8 cellular contexts compared by ENCODE assay signal in the genomic region with DNA sequence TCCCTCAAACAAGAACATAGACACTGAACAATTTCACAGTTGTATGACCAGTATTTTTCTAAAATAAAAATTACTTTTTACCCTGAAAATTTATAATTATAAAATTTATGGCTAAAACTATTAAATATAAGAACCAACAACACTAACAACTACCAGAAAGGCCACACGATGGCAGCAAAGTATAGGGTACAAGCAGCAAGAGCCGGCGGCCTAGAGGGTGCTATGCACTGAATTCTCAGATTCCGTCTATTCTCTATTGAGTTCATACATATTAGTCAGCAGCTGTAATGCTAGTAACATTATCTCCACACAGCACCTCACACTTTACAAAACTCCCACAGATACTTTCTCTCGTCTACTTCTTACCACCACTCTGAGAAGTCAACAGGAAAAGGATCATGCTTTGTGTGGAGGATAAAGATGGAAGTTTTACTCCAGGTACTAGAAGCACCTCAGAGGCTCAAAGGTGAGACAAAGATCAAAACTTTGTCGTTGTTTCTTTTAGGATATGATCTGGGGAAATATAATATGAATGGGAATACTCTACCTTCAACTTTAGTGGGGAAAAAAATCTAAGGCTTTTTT.
DNase-seq lines count a peak whose midpoint lies in the region; ATAC-seq, FAIRE-seq and TF ChIP-seq lines count a peak whose summit lies in the region.

No MANE protein-coding gene starts in this region.

- intact Hi-C loops in activated CD4-positive, alpha-beta memory T cell treated with anti-CD3 and anti-CD28 coated beads for 36 hours (cut with micrococcal nuclease) = loop anchor here (1.0 to 5.0 kb wide), 5 partner anchors 99 to 1006 kb away; no protein-coding TSS in a partner anchor

- no peak overlapping the region for H3K4me3 ChIP-seq in H1 (ENCODE audit: extremely low read depth in 1 of 4, insufficient read depth in 2 of 4, low read depth in 3 of 4, low read length in 4 of 4)

- no peak overlapping the region for H3K18ac ChIP-seq in H1 (ENCODE audit: extremely low read depth, low read length)

- H3K79me2 ChIP-seq in H1 (ENCODE audit: control insufficient read depth in 1 of 2, insufficient read depth in 2 of 2, low read length in 2 of 2) = no peaks in the 10 kb centered on the region

- no peaks in the 10 kb centered on the region for H3K27me3 ChIP-seq in H1 (replicated peaks in 1 of 4; ENCODE audit: control insufficient read depth in 3 of 4, extremely low read depth in 1 of 4, insufficient read depth in 3 of 4, low read length in 3 of 4)

- no peak overlapping the region for H3K9ac ChIP-seq in H1 (replicated peaks in 1 of 4; ENCODE audit: extremely low read depth in 1 of 4, low read depth in 3 of 4, low read length in 3 of 4)

- H3K36me3 ChIP-seq in H1 (ENCODE audit: control insufficient read depth in 2 of 4, insufficient read depth in 4 of 4, low read length in 3 of 4) = no peaks in the 10 kb centered on the region

- no peak overlapping the region for H3K27ac ChIP-seq in H1 (ENCODE audit: low read depth, low read length)

- no peak overlapping the region for H3K4ac ChIP-seq in H1 (replicated peaks; ENCODE audit: insufficient read length, low read depth, low read length)

- H2BK120ac ChIP-seq in H1 (replicated peaks; ENCODE audit: low read depth, low read length) = no peak overlapping the region

- no peak for TF ChIP-seq POLR2A in H1 (IDR thresholded peaks at IDR 0.05; ENCODE audit: control extremely low read depth in 1 of 2, low read depth in 2 of 2, low read length in 2 of 2)

- POLR2A ChIA-PET in activated CD4-positive, alpha-beta memory T cell treated with anti-CD3 and anti-CD28 coated beads for 36 hours (lab: Charles Lee) = no interaction called here
- POLR2A ChIA-PET in H1 (lab: Charles Lee; ENCODE audit: partially characterized antibody) = no interaction called here

- no peaks in the 10 kb centered on the region for H3K9me3 ChIP-seq in H1 (ENCODE audit: insufficient read depth in 2 of 2, low read depth in 1 of 2, low read length in 1 of 2)

- no peak overlapping the region for H4K91ac ChIP-seq in H1 (replicated peaks; ENCODE audit: insufficient read length, low read length)

- TF ChIP-seq CTCF in H1 (IDR thresholded peaks at IDR 0.05; ENCODE audit: control extremely low read depth in 1 of 3, insufficient read depth in 1 of 3, low read depth in 1 of 3, low read length in 3 of 3) = peak; percentile 27 to 91 (median 56)
- TF ChIP-seq CTCF in mesothelial cell of epicardium (IDR thresholded peaks at IDR 0.05; ENCODE audit: unreplicated experiment) = peak; percentile 73

- no peaks in the 10 kb centered on the region for H3K4me1 ChIP-seq in H1 (replicated peaks in 1 of 4; ENCODE audit: control insufficient read depth in 3 of 4, insufficient read depth in 4 of 4, low read length in 3 of 4)

- H3K36me3 Mint-ChIP-seq in activated CD4-positive, alpha-beta memory T cell treated with anti-CD3 and anti-CD28 coated beads for 36 hours = no peaks in the 10 kb centered on the region
- H3K36me3 Mint-ChIP-seq in mesothelial cell of epicardium = no peaks in the 10 kb centered on the region

- no peaks in the 10 kb centered on the region for H3K9me3 Mint-ChIP-seq in activated CD4-positive, alpha-beta memory T cell treated with anti-CD3 and anti-CD28 coated beads for 36 hours
- no peaks in the 10 kb centered on the region for H3K9me3 Mint-ChIP-seq in mesothelial cell of epicardium

- H3K4me2 ChIP-seq in H1 (ENCODE audit: insufficient read depth in 1 of 2, low read depth in 2 of 2, low read length in 2 of 2) = no peak overlapping the region

- no peak for TF ChIP-seq EP300 in H1 (IDR thresholded peaks at IDR 0.05; ENCODE audit: borderline replicate concordance in 1 of 2, low read depth in 2 of 2, low read length in 2 of 2)

- H3K79me1 ChIP-seq in H1 (ENCODE audit: low read depth, low read length) = no peaks in the 10 kb centered on the region

- H2AFZ ChIP-seq in H1 (ENCODE audit: low read length) = 0 out of 2 replicates have a peak overlapping the region, but pooled peaks have one; percentile 12

- peak; percentile 97 for TF ChIP-seq RAD21 in H1 (IDR thresholded peaks at IDR 0.05 in 1 of 2, conservative IDR thresholded peaks at IDR 0.05 in 1 of 2; ENCODE audit: low read depth in 2 of 2, low read length in 2 of 2)

- 30% methylated on average over 6 of the region's 6 CpGs; no CpG with 5 or more reads in 1 of the 2 experiments for WGBS in H1 (ENCODE audit: extremely low coverage in 1 of 2, insufficient coverage in 1 of 2, insufficient read length in 1 of 2, insufficient replicate concordance in 2 of 2, low coverage in 1 of 2, low lambda C conversion rate in 2 of 2, missing lambda C conversion rate in 1 of 2), 2 experiments

- CTCF ChIA-PET in activated CD4-positive, alpha-beta memory T cell treated with anti-CD3 and anti-CD28 coated beads for 36 hours (lab: Charles Lee) = interaction anchor here (0.6 to 2.2 kb wide), 6 partner anchors 15 to 1010 kb away, joined by 3 to 19 read pairs (median 3); no protein-coding TSS in a partner anchor
- CTCF ChIA-PET in H1 (lab: Charles Lee; ENCODE audit: partially characterized antibody) = interaction anchor here (0.6 to 7.8 kb wide), 31 partner anchors 9 to 1006 kb away, joined by 3 to 77 read pairs (median 4); no protein-coding TSS in a partner anchor

- no peak overlapping the region for H2BK5ac ChIP-seq in H1 (ENCODE audit: low read depth, low read length)

- no peak overlapping the region for H3K14ac ChIP-seq in H1 (ENCODE audit: insufficient read length)

- no peak overlapping the region for H3K23ac ChIP-seq in H1 (ENCODE audit: insufficient read length)

- no peak overlapping the region for H2BK12ac ChIP-seq in H1 (ENCODE audit: low read depth, low read length)

- no peak for FAIRE-seq in H1 (lab: Jason Lieb, UNC)

- no peak overlapping the region for H4K8ac ChIP-seq in H1 (ENCODE audit: extremely low read depth, insufficient read depth, low read length)

- no peak overlapping the region for H2AK5ac ChIP-seq in H1 (ENCODE audit: low read depth, low read length)

- no peak overlapping the region for H2BK15ac ChIP-seq in H1 (ENCODE audit: low read length)

- no peak overlapping the region for H3K56ac ChIP-seq in H1 (replicated peaks; ENCODE audit: insufficient read length, low read depth, low read length)

- no peaks in the 10 kb centered on the region for H3K23me2 ChIP-seq in H1 (ENCODE audit: low read depth, low read length)

- H4K20me1 ChIP-seq in H1 (replicated peaks in 1 of 2; ENCODE audit: control insufficient read depth in 1 of 2, insufficient read depth in 2 of 2, low read length in 2 of 2) = no peaks in the 10 kb centered on the region

- peaks cover 9% of the 10 kb centered on the region for H3K27me3 Mint-ChIP-seq in activated CD4-positive, alpha-beta memory T cell treated with anti-CD3 and anti-CD28 coated beads for 36 hours
- no peaks in the 10 kb centered on the region for H3K27me3 Mint-ChIP-seq in mesothelial cell of epicardium (ENCODE audit: low read depth)

- peak; percentile 84 for ATAC-seq in GM19468 (IDR thresholded peaks at IDR 0.05; ENCODE audit: extremely low read depth, unreplicated experiment)

- no peak overlapping the region for H4K5ac ChIP-seq in H1 (ENCODE audit: insufficient read length, low read depth, low read length)

- peak; percentile 45 for DNase-seq in Caki2 (ENCODE audit: low read depth)
- DNase-seq in HK-2 (ENCODE audit: unreplicated experiment) = peak; percentile 56
- DNase-seq in NCI-H774 (lab: John Stamatoyannopoulos, UW) = peak; percentile 75
- peak; percentile 74 for DNase-seq in activated CD4-positive, alpha-beta memory T cell treated with anti-CD3 and anti-CD28 coated beads for 36 hours
- DNase-seq in H1 (ENCODE audit: low read depth in 1 of 2, low spot score in 2 of 2) = peak; percentile 10 to 75
- peak; percentile 71 to 82 for DNase-seq in mesothelial cell of epicardium (ENCODE audit: low spot score in 2 of 2, unreplicated experiment in 2 of 2)
- DNase-seq in stimulated activated naive CD4-positive, alpha-beta T cell (lab: John Stamatoyannopoulos, UW) = peak; percentile 3 to 49 (median 26)

- in situ Hi-C loops in Caki2 (cut with HindIII; ENCODE audit: low pct_unique_long_range_greater_than_20kb, low sequenced_read_pairs) = no loop called here

- H3K4me3 Mint-ChIP-seq in activated CD4-positive, alpha-beta memory T cell treated with anti-CD3 and anti-CD28 coated beads for 36 hours = no peak overlapping the region
- H3K4me3 Mint-ChIP-seq in mesothelial cell of epicardium = no peak overlapping the region

- H3K4me1 Mint-ChIP-seq in activated CD4-positive, alpha-beta memory T cell treated with anti-CD3 and anti-CD28 coated beads for 36 hours (ENCODE audit: low read depth) = peaks cover 8% of the 10 kb centered on the region
- peaks cover 16% of the 10 kb centered on the region for H3K4me1 Mint-ChIP-seq in mesothelial cell of epicardium

- no peak overlapping the region for H3K27ac Mint-ChIP-seq in activated CD4-positive, alpha-beta memory T cell treated with anti-CD3 and anti-CD28 coated beads for 36 hours
- H3K27ac Mint-ChIP-seq in mesothelial cell of epicardium = no peak overlapping the region

- no peak overlapping the region for H2BK20ac ChIP-seq in H1 (ENCODE audit: low read length)

TF ChIP-seq in H1, 55 proteins besides CTCF, POLR2A, EP300 and RAD21 (continues in another document):
- TF ChIP-seq BRCA1 (IDR thresholded peaks at IDR 0.05; ENCODE audit: low read depth, low read length) = no peak
- no peak for TF ChIP-seq CBX5 (IDR thresholded peaks at IDR 0.05; ENCODE audit: low read depth, low read length)
- TF ChIP-seq, protein P1, sequence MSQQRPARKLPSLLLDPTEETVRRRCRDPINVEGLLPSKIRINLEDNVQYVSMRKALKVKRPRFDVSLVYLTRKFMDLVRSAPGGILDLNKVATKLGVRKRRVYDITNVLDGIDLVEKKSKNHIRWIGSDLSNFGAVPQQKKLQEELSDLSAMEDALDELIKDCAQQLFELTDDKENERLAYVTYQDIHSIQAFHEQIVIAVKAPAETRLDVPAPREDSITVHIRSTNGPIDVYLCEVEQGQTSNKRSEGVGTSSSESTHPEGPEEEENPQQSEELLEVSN (IDR thresholded peaks at IDR 0.05) = no peak
- TF ChIP-seq RXRA (IDR thresholded peaks at IDR 0.05; ENCODE audit: insufficient read depth, low read depth, low read length) = no peak
- TF ChIP-seq SUZ12 (IDR thresholded peaks at IDR 0.05; ENCODE audit: low read length) = no peak
- TF ChIP-seq PHF8 (conservative IDR thresholded peaks at IDR 0.05; ENCODE audit: low read depth, low read length) = no peak
- TF ChIP-seq CHD1 (IDR thresholded peaks at IDR 0.05; ENCODE audit: low read depth, low read length) = no peak
- no peak for TF ChIP-seq NANOG (IDR thresholded peaks at IDR 0.05; ENCODE audit: insufficient read depth, low read depth, low read length, poor library complexity, severe bottlenecking)
- TF ChIP-seq TCF12 (IDR thresholded peaks at IDR 0.05; ENCODE audit: low read depth, low read length) = no peak
- TF ChIP-seq SAP30 (IDR thresholded peaks at IDR 0.05; ENCODE audit: insufficient read depth, insufficient replicate concordance, low read length) = no peak
- TF ChIP-seq EZH2 (IDR thresholded peaks at IDR 0.05; ENCODE audit: low read depth, low read length, severe bottlenecking) = no peak

Comparison
In these comparisons a context has a peak if more than half of its experiments do, and no peak if none do; other contexts are left out.
1. DNase-seq: peak in every context shown above with its lines; median percentile 76 in mesothelial cell of epicardium; 75 in NCI-H774; 74 in activated CD4-positive, alpha-beta memory T cell treated with anti-CD3 and anti-CD28 coated beads for 36 hours; 56 in HK-2; 45 in Caki2; 42 in H1; 26 in stimulated activated naive CD4-positive, alpha-beta T cell.